Comparison of ENCODE assay signal across 1 cellular context in genomic region chr22:31290494-31291402, GRCh38.
A peak's percentile ranks its signal among the peaks of the same experiment; 100 is the strongest.
TF ChIP-seq lines count a peak whose summit lies in the region.

No MANE protein-coding gene starts in this region.

TF ChIP-seq in K562, 482 proteins besides CTCF, POLR2A, EP300 and RAD21 (continued from another document):
- no peak for TF ChIP-seq THRA (IDR thresholded peaks at IDR 0.05)
- no peak for TF ChIP-seq NR1H2 (CRISPR knock-in tag; IDR thresholded peaks at IDR 0.05)
- peak; percentile 76; the same call in 1 of the 2 replicates for TF ChIP-seq ZNF584 (CRISPR knock-in tag; IDR thresholded peaks at IDR 0.05; ENCODE audit: low read depth)
- TF ChIP-seq NR3C1 (CRISPR knock-in tag; IDR thresholded peaks at IDR 0.05), result no peak
- TF ChIP-seq HES1 (IDR thresholded peaks at IDR 0.05; ENCODE audit: low read depth), result peak; percentile 54; the same call in 1 of the 2 replicates
- TF ChIP-seq RFX5 (IDR thresholded peaks at IDR 0.05; ENCODE audit: low read depth, low read length), result no peak
- TF ChIP-seq MAX (CRISPR knock-in tag; IDR thresholded peaks at IDR 0.05), result peak; percentile 95
- peak; percentile 74 for TF ChIP-seq USF1 (CRISPR knock-in tag; IDR thresholded peaks at IDR 0.05)
- TF ChIP-seq ZNF124 (CRISPR knock-in tag; IDR thresholded peaks at IDR 0.05), result no peak
- TF ChIP-seq ILF3 (IDR thresholded peaks at IDR 0.05; ENCODE audit: borderline replicate concordance), result no peak; the same call in 1 of the 2 replicates
- TF ChIP-seq NONO (IDR thresholded peaks at IDR 0.05; ENCODE audit: low read depth in 2 of 2, low read length in 1 of 2), result no peak
- no peak for TF ChIP-seq ZBTB12 (CRISPR knock-in tag; IDR thresholded peaks at IDR 0.05)
- TF ChIP-seq HDAC1 (IDR thresholded peaks at IDR 0.05), result peak in 1 of 2 experiments; percentile 89; a peak in 2 of 4 replicates
- no peak for TF ChIP-seq HNRNPH1 (optimal IDR thresholded peaks at IDR 0.05; ENCODE audit: low read depth, low read length)
- TF ChIP-seq HDAC8 (tag; IDR thresholded peaks at IDR 0.05), result no peak
- TF ChIP-seq EGR1 (conservative IDR thresholded peaks at IDR 0.05), result peak; percentile 68
- no peak for TF ChIP-seq RREB1 (CRISPR knock-in tag; IDR thresholded peaks at IDR 0.05)
- TF ChIP-seq SMC3 (conservative IDR thresholded peaks at IDR 0.05; ENCODE audit: insufficient read depth, low read depth, low read length), result no peak
- TF ChIP-seq HNRNPUL1 (IDR thresholded peaks at IDR 0.05; ENCODE audit: low read length), result no peak
- TF ChIP-seq BCL6 (CRISPR knock-in tag; IDR thresholded peaks at IDR 0.05), result no peak
- no peak for TF ChIP-seq ZNF121 (CRISPR knock-in tag; conservative IDR thresholded peaks at IDR 0.05)
- no peak for TF ChIP-seq ZEB2 (IDR thresholded peaks at IDR 0.05)
- 0 out of 2 replicates have a peak, but pooled peaks have one; percentile 42 for TF ChIP-seq BRD4 (IDR thresholded peaks at IDR 0.05)
- no peak for TF ChIP-seq RBM15 (IDR thresholded peaks at IDR 0.05; ENCODE audit: insufficient read depth, low read length)
- peak; percentile 74 for TF ChIP-seq POLR2B (IDR thresholded peaks at IDR 0.05; ENCODE audit: low read depth, partially characterized antibody)
- peak; percentile 46; the same call in 1 of the 2 replicates for TF ChIP-seq MTA3 (IDR thresholded peaks at IDR 0.05; ENCODE audit: borderline replicate concordance)
- no peak for TF ChIP-seq ZNF586 (CRISPR knock-in tag; conservative IDR thresholded peaks at IDR 0.05)
- TF ChIP-seq CBX1 (IDR thresholded peaks at IDR 0.05; ENCODE audit: low read depth), result no peak
- peak; percentile 66 for TF ChIP-seq KDM5B (IDR thresholded peaks at IDR 0.05; ENCODE audit: insufficient replicate concordance, low read depth, low read length)
- TF ChIP-seq DNMT1 (IDR thresholded peaks at IDR 0.05), result no peak
- peak; percentile 59; the same call in 1 of the 2 replicates for TF ChIP-seq FOXK1 (CRISPR knock-in tag; IDR thresholded peaks at IDR 0.05; ENCODE audit: borderline replicate concordance)
